Comparison of ENCODE assay signal across 15 cellular contexts in the genomic region with DNA sequence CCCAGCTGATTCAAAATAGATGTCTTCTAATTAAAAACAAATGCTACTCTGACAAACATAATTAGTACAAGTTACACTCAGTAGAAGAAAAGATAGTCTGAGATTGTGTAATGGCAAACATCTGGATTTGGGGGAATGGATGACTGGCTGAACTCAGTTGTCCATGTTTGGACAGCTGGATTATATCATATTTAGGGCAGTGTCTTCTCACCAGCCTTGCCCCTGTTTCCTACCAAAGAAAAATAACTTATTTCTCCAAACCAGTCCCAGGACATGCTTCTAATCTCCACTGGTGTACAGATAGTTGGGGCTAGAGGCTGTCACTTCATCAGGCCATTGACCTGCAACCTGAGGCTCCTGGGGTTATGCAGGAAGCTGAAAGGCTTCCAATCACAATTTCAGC.
DNase-seq lines count a peak whose midpoint lies in the region; ATAC-seq, FAIRE-seq and TF ChIP-seq lines count a peak whose summit lies in the region.
"Had no signal": no experiment of that assay in that cellular context is flagged by ENCODE, and none has a peak within 500 bp of the region (broad histone marks: within the 10 kb centered on the region; RNA-seq: fewer than 3 reads in every experiment).

No MANE protein-coding gene starts in this region.

- no peaks in the 10 kb centered on the region for H3K36me3 ChIP-seq in left ventricle myocardium inferior
- H3K36me3 ChIP-seq: BLaER1 had no signal

- H3K9me3 ChIP-seq in left ventricle myocardium inferior (replicated peaks) = peaks cover 3% of the 10 kb centered on the region
- H3K9me3 ChIP-seq: BLaER1 had no signal

- intact Hi-C loops in left ventricle myocardium inferior (cut with micrococcal nuclease) = no loop called here

- DNase-seq in AG09309 (ENCODE audit: low read depth) = peak; percentile 16
- DNase-seq in GM03348 (ENCODE audit: low spot score) = peak; percentile 21
- no peak for DNase-seq in left ventricle myocardium inferior
- no peak for DNase-seq in NOMO-1 (lab: John Stamatoyannopoulos, UW; ENCODE audit: unreplicated experiment in 2 of 2)
- DNase-seq in SIG-M5 treated with dmso at 0.1 percent for 504 hours (lab: John Stamatoyannopoulos, UW; ENCODE audit: unreplicated experiment) = no peak
- DNase-seq in NCI-H187 (lab: John Stamatoyannopoulos, UW) = no peak
- DNase-seq: CD8-positive, alpha-beta memory T cell; NCI-H2029 treated with DMSO at 0.1 percent for 48 hours; NCI-H524 treated with DMSO at 0.1 percent for 48 hours; OCI-M1; RPMI8226 had no signal

- FAIRE-seq in endometrium (lab: Jason Lieb, UNC) = peak; percentile 97
- FAIRE-seq: H1 had no signal

- peak overlapping the region; percentile 28 for H3K27ac ChIP-seq in left ventricle myocardium inferior (replicated peaks)
- H3K27ac ChIP-seq: BLaER1 had no signal

- no peak for TF ChIP-seq CTCF in AG09309 (IDR thresholded peaks at IDR 0.05; ENCODE audit: control insufficient read depth, insufficient read depth, low read depth, low read length, missing control alignments)
- no peak for TF ChIP-seq CTCF in left ventricle myocardium inferior (IDR thresholded peaks at IDR 0.05; ENCODE audit: borderline replicate concordance)

- no peak overlapping the region for H3K4me3 ChIP-seq in AG09309 (ENCODE audit: control insufficient read depth, low read depth, low read length)
- no peak overlapping the region for H3K4me3 ChIP-seq in left ventricle myocardium inferior
- H3K4me3 ChIP-seq: BLaER1 had no signal

- ATAC-seq in esophagus mucosa = no peak

- no peaks in the 10 kb centered on the region for H3K27me3 ChIP-seq in left ventricle myocardium inferior (ENCODE audit: low read depth)
- H3K27me3 ChIP-seq: BLaER1 had no signal

- H3K4me1 ChIP-seq in left ventricle myocardium inferior = peaks cover 10% of the 10 kb centered on the region
- H3K4me1 ChIP-seq: BLaER1 had no signal

Comparison
In these comparisons a context has a peak if more than half of its experiments do, and no peak if none do; other contexts are left out.
1. DNase-seq: peak in AG09309 (single experiment) and GM03348 (single experiment); none in left ventricle myocardium inferior (single experiment), NOMO-1 (0 of 2), SIG-M5 treated with dmso at 0.1 percent for 504 hours (single experiment) and NCI-H187 (0 of 2).